9 cellular contexts compared by ENCODE assay signal in the genomic region with DNA sequence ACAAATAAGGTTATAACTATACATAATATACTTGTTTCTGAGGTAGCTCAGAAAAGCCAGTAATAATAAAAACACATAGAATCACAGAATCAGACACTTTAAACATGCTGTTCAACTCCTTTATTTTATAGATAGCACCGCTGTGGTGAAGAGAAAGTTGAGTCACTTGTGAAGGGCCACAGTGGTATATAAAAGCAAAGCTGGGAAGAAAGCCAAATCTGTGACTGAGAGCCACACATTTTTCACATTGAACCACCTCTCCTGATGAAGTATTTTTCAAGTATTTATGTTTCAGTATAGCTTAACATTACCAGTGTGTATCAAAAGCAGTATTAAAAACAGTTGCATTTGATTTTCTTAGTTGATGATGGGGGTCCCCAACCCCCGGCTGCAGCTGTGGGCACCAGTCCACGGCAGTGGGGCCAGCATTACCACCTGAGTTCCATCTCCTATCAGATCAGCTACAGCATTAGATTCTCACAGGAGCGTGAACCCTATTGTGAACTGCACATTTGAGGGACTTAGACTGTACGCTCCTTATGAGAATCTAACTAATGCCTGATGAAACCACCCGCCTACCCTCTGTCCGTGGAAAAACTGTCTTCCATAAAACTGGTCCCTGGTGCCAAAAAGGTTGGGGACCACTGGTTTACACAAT. TPM values are rescaled to one million over a fixed set of nuclear protein-coding genes. Genes with fewer than 3 reads are reported as not detected.
DNase-seq lines count a peak whose midpoint lies in the region; ATAC-seq and TF ChIP-seq lines count a peak whose summit lies in the region.
"Had no signal": no experiment of that assay in that cellular context is flagged by ENCODE, and none has a peak within 500 bp of the region (broad histone marks: within the 10 kb centered on the region; RNA-seq: fewer than 3 reads in every experiment).

No MANE protein-coding gene starts in this region.

- no peaks in the 10 kb centered on the region for H3K36me3 ChIP-seq in left lung
- H3K36me3 ChIP-seq: adrenal gland had no signal

- H3K27ac Mint-ChIP-seq in WTC11: 0 out of 2 replicates have a peak overlapping the region, but pooled peaks have one; percentile 72

- TF ChIP-seq EP300 in Ishikawa (IDR thresholded peaks at IDR 0.05; ENCODE audit: borderline replicate concordance): no peak

- no peak overlapping the region for H3K4me3 Mint-ChIP-seq in WTC11

- H3K9me3 Mint-ChIP-seq in WTC11: no peaks in the 10 kb centered on the region

- TF ChIP-seq CTCF in WTC11 (IDR thresholded peaks at IDR 0.05) (no peak), left lung (IDR thresholded peaks at IDR 0.05) (no peak)

- no peaks in the 10 kb centered on the region for H3K36me3 Mint-ChIP-seq in WTC11

- no peaks in the 10 kb centered on the region for H3K9me3 ChIP-seq in left lung
- H3K9me3 ChIP-seq: adrenal gland had no signal

- peak overlapping the region in 1 of 2 donors; percentile 16 for H3K27ac ChIP-seq in left lung

- POLR2A ChIA-PET in WTC11 (lab: Charles Lee): no interaction called here

- no peak; the same call in 1 of the 2 replicates for TF ChIP-seq RAD21 in Ishikawa (IDR thresholded peaks at IDR 0.05; ENCODE audit: low read depth)

- no peaks in the 10 kb centered on the region for H3K27me3 ChIP-seq in left lung
- H3K27me3 ChIP-seq: adrenal gland had no signal

- H3K4me1 ChIP-seq in left lung: peaks cover 12 to 42% of the 10 kb centered on the region in 2 donors

- ATAC-seq in GM21717 (IDR thresholded peaks at IDR 0.05; ENCODE audit: unreplicated experiment) (peak; percentile 65), WTC11 (no peak), left lung (peak; percentile 89)

- H3K4me3 ChIP-seq in left lung: no peak overlapping the region
- H3K4me3 ChIP-seq: adrenal gland had no signal

- peaks cover 72% of the 10 kb centered on the region for H3K4me1 Mint-ChIP-seq in WTC11

- CTCF ChIA-PET in WTC11 (lab: Charles Lee): no interaction called here

- DNase-seq in activated CD4-positive, alpha-beta T cell treated with anti-CD3 and anti-CD28 coated beads for 48 hours: peak; percentile 32
- no peak for DNase-seq in activated CD4-positive, alpha-beta T cell treated with anti-CD3 and anti-CD28 coated beads, Interleukin-2, amount 50 U/mL, for 48 hours
- DNase-seq in WTC11 (ENCODE audit: low spot score) (no peak), left lung (no peak), ecto neural progenitor cell (ENCODE audit: low spot score) (no peak), COLO668 (lab: John Stamatoyannopoulos, UW; ENCODE audit: unreplicated experiment) (no peak)

- no peaks in the 10 kb centered on the region for H3K27me3 Mint-ChIP-seq in WTC11 (ENCODE audit: low read depth)

- intact Hi-C loops in left lung (cut with DNase I): no loop called here

TF ChIP-seq in Ishikawa, 13 proteins besides CTCF, POLR2A, EP300 and RAD21 (continues in another document):
- TF ChIP-seq ZBTB7A (IDR thresholded peaks at IDR 0.05; ENCODE audit: low read depth): peak; percentile 73
- TF ChIP-seq NFIC (IDR thresholded peaks at IDR 0.05): peak; percentile 82
- no peak for TF ChIP-seq CREB1 (IDR thresholded peaks at IDR 0.05; ENCODE audit: low read depth)
- peak; percentile 21; the same call in 1 of the 2 replicates for TF ChIP-seq TEAD4 (IDR thresholded peaks at IDR 0.05)
- 0 out of 2 replicates have a peak, but pooled peaks have one; percentile 4 for TF ChIP-seq CEBPB (IDR thresholded peaks at IDR 0.05)
- TF ChIP-seq MAX (IDR thresholded peaks at IDR 0.05): no peak; the same call in 1 of the 2 replicates
- TF ChIP-seq EGR1 (IDR thresholded peaks at IDR 0.05): no peak
- TF ChIP-seq, protein P1, sequence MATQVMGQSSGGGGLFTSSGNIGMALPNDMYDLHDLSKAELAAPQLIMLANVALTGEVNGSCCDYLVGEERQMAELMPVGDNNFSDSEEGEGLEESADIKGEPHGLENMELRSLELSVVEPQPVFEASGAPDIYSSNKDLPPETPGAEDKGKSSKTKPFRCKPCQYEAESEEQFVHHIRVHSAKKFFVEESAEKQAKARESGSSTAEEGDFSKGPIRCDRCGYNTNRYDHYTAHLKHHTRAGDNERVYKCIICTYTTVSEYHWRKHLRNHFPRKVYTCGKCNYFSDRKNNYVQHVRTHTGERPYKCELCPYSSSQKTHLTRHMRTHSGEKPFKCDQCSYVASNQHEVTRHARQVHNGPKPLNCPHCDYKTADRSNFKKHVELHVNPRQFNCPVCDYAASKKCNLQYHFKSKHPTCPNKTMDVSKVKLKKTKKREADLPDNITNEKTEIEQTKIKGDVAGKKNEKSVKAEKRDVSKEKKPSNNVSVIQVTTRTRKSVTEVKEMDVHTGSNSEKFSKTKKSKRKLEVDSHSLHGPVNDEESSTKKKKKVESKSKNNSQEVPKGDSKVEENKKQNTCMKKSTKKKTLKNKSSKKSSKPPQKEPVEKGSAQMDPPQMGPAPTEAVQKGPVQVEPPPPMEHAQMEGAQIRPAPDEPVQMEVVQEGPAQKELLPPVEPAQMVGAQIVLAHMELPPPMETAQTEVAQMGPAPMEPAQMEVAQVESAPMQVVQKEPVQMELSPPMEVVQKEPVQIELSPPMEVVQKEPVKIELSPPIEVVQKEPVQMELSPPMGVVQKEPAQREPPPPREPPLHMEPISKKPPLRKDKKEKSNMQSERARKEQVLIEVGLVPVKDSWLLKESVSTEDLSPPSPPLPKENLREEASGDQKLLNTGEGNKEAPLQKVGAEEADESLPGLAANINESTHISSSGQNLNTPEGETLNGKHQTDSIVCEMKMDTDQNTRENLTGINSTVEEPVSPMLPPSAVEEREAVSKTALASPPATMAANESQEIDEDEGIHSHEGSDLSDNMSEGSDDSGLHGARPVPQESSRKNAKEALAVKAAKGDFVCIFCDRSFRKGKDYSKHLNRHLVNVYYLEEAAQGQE (IDR thresholded peaks at IDR 0.05; ENCODE audit: low read depth): no peak
- no peak for TF ChIP-seq FOXM1 (IDR thresholded peaks at IDR 0.05; ENCODE audit: borderline replicate concordance, low read depth)
- no peak for TF ChIP-seq TAF1 (IDR thresholded peaks at IDR 0.05; ENCODE audit: low read depth)
- TF ChIP-seq TCF12 (IDR thresholded peaks at IDR 0.05; ENCODE audit: low read depth): 0 out of 2 replicates have a peak, but pooled peaks have one; percentile 0
- TF ChIP-seq YY1 (IDR thresholded peaks at IDR 0.05; ENCODE audit: low read depth): no peak

TF ChIP-seq in WTC11, 78 proteins besides CTCF, POLR2A, EP300 and RAD21:
- TF ChIP-seq AR (CRISPR knock-in tag; IDR thresholded peaks at IDR 0.05): no peak
- no peak for TF ChIP-seq NFATC4 (CRISPR knock-in tag; IDR thresholded peaks at IDR 0.05)
- TF ChIP-seq MLX (CRISPR knock-in tag; IDR thresholded peaks at IDR 0.05): no peak
- TF ChIP-seq NFYB (CRISPR knock-in tag; conservative IDR thresholded peaks at IDR 0.05; ENCODE audit: low read depth): no peak

RNA-seq across cellular contexts. Expression of gene TBL1XR1, which starts 46.2 kb away (rescaled TPM):
- total RNA-seq in WTC11 (2021): 133 to 148 TPM (median 139 TPM) in 3 replicates
- total RNA-seq in left lung: 100 to 1,000 TPM; 152 to 163 TPM
